12 cellular contexts compared by ENCODE assay signal in the genomic region with DNA sequence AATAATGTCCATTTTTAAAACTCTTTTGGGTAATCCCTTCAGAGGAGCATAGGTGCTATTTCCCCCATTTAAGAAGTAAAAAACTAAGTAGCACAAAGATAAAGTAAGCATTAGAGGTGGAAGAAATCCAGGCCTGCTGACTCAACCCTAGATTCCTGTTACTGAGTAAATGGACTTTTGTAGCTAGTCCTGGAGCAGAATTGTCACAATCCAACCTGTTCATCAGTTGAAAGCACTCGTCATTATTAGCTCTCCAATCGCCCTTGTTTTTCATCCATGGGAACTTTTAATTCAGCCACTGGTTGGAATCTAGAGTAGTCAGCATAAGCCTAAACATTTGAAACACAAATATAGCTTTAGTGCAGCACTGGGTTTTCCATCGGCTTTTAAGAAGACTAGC.
DNase-seq lines count a peak whose midpoint lies in the region; ATAC-seq, FAIRE-seq and TF ChIP-seq lines count a peak whose summit lies in the region.
"Had no signal": no experiment of that assay in that cellular context is flagged by ENCODE, and none has a peak within 500 bp of the region (broad histone marks: within the 10 kb centered on the region; RNA-seq: fewer than 3 reads in every experiment).

No MANE protein-coding gene starts in this region.

- peaks cover 48% of the 10 kb centered on the region for H3K4me1 Mint-ChIP-seq in T-helper 2 cell treated with Interferon-gamma antibody and Interleukin-4, amounts not matched to agents 5 μg/mL and 100 μg/mL, for 36 hours (ENCODE audit: low read depth)
- peaks cover 69% of the 10 kb centered on the region for H3K4me1 Mint-ChIP-seq in central memory CD8-positive, alpha-beta T cell
- peaks cover 25% of the 10 kb centered on the region for H3K4me1 Mint-ChIP-seq in endothelial cell (ENCODE audit: unreplicated experiment)

- ATAC-seq in central memory CD8-positive, alpha-beta T cell (replicated peaks; ENCODE audit: extremely low read depth, poor library complexity, severe bottlenecking), result no peak
- ATAC-seq in pancreas, result peak; percentile 30 to 50 (median 40)

- DNase-seq in T-helper 2 cell treated with Interferon-gamma antibody and Interleukin-4, amounts not matched to agents 5 μg/mL and 100 μg/mL, for 36 hours (ENCODE audit: low spot score), result no peak
- DNase-seq in T-helper 2 cell (no peak), RCC 7860 (ENCODE audit: low spot score) (peak; percentile 35), pancreas (no peak), endothelial cell (ENCODE audit: low spot score) (no peak), GM13976 (ENCODE audit: low spot score) (no peak), HK-2 (ENCODE audit: unreplicated experiment) (no peak)
- DNase-seq in central memory CD8-positive, alpha-beta T cell (ENCODE audit: low spot score in 2 of 2), result no peak
- DNase-seq: 8988T, KG1 had no signal

- no peaks in the 10 kb centered on the region for H3K27me3 Mint-ChIP-seq in T-helper 2 cell treated with Interferon-gamma antibody and Interleukin-4, amounts not matched to agents 5 μg/mL and 100 μg/mL, for 36 hours (ENCODE audit: low read depth)
- H3K27me3 Mint-ChIP-seq in central memory CD8-positive, alpha-beta T cell, result no peaks in the 10 kb centered on the region
- H3K27me3 Mint-ChIP-seq in endothelial cell (ENCODE audit: unreplicated experiment), result peaks cover 2% of the 10 kb centered on the region

- H3K4me3 Mint-ChIP-seq in T-helper 2 cell treated with Interferon-gamma antibody and Interleukin-4, amounts not matched to agents 5 μg/mL and 100 μg/mL, for 36 hours, result peak overlapping the region; percentile 96
- H3K4me3 Mint-ChIP-seq in central memory CD8-positive, alpha-beta T cell, result peak overlapping the region; percentile 94
- no peak overlapping the region for H3K4me3 Mint-ChIP-seq in endothelial cell (ENCODE audit: unreplicated experiment)

- in situ Hi-C loops in GM13976 (cut with MboI; ENCODE audit: low sequenced_read_pairs, unreplicated experiment), result no loop called here

- peaks cover 55% of the 10 kb centered on the region for H3K36me3 Mint-ChIP-seq in T-helper 2 cell treated with Interferon-gamma antibody and Interleukin-4, amounts not matched to agents 5 μg/mL and 100 μg/mL, for 36 hours (ENCODE audit: low read depth)
- H3K36me3 Mint-ChIP-seq in central memory CD8-positive, alpha-beta T cell (ENCODE audit: insufficient read depth), result peaks cover 56% of the 10 kb centered on the region
- peaks cover 13% of the 10 kb centered on the region for H3K36me3 Mint-ChIP-seq in endothelial cell (ENCODE audit: low read depth, unreplicated experiment)

- no peak overlapping the region for H3K4me3 ChIP-seq in pancreas
- H3K4me3 ChIP-seq: SJSA1 had no signal

- peak overlapping the region; percentile 66 for H3K27ac Mint-ChIP-seq in T-helper 2 cell treated with Interferon-gamma antibody and Interleukin-4, amounts not matched to agents 5 μg/mL and 100 μg/mL, for 36 hours
- peak overlapping the region; percentile 100 for H3K27ac Mint-ChIP-seq in central memory CD8-positive, alpha-beta T cell (ENCODE audit: low read depth)
- H3K27ac Mint-ChIP-seq in endothelial cell (ENCODE audit: unreplicated experiment), result no peak overlapping the region

- H3K27ac ChIP-seq in pancreas, result no peak overlapping the region
- H3K27ac ChIP-seq: SJSA1 had no signal

- H3K27me3 ChIP-seq in pancreas, result no peaks in the 10 kb centered on the region
- H3K27me3 ChIP-seq: SJSA1 had no signal

- WGBS in pancreas, 2 donors, result 53 to 69% methylated on average over 3 of the region's 3 CpGs

- FAIRE-seq in RCC 7860 (lab: Jason Lieb, UNC), result peak; percentile 42
- no peak for FAIRE-seq in pancreas (lab: Jason Lieb, UNC)
- FAIRE-seq: colon had no signal

- peaks cover 8 to 21% (median 12%) of the 10 kb centered on the region in 3 donors for H3K4me1 ChIP-seq in pancreas

- intact Hi-C loops in pancreas (cut with DNase I), result no loop called here

- TF ChIP-seq CTCF in pancreas (IDR thresholded peaks at IDR 0.05) (no peak), endothelial cell (IDR thresholded peaks at IDR 0.05; ENCODE audit: unreplicated experiment) (no peak), GM13976 (IDR thresholded peaks at IDR 0.05; ENCODE audit: borderline replicate concordance, control extremely low read depth, extremely low read depth, insufficient read depth, missing control alignments) (no peak)

- H3K9me3 ChIP-seq in pancreas, result no peaks in the 10 kb centered on the region
- H3K9me3 ChIP-seq: SJSA1 had no signal

- H3K9me3 Mint-ChIP-seq in T-helper 2 cell treated with Interferon-gamma antibody and Interleukin-4, amounts not matched to agents 5 μg/mL and 100 μg/mL, for 36 hours, result no peaks in the 10 kb centered on the region
- no peaks in the 10 kb centered on the region for H3K9me3 Mint-ChIP-seq in central memory CD8-positive, alpha-beta T cell
- H3K9me3 Mint-ChIP-seq in endothelial cell (ENCODE audit: unreplicated experiment), result no peaks in the 10 kb centered on the region

- no peaks in the 10 kb centered on the region for H3K36me3 ChIP-seq in pancreas
- H3K36me3 ChIP-seq: SJSA1 had no signal
